Comparison of ENCODE assay signal across 8 cellular contexts in the genomic region with DNA sequence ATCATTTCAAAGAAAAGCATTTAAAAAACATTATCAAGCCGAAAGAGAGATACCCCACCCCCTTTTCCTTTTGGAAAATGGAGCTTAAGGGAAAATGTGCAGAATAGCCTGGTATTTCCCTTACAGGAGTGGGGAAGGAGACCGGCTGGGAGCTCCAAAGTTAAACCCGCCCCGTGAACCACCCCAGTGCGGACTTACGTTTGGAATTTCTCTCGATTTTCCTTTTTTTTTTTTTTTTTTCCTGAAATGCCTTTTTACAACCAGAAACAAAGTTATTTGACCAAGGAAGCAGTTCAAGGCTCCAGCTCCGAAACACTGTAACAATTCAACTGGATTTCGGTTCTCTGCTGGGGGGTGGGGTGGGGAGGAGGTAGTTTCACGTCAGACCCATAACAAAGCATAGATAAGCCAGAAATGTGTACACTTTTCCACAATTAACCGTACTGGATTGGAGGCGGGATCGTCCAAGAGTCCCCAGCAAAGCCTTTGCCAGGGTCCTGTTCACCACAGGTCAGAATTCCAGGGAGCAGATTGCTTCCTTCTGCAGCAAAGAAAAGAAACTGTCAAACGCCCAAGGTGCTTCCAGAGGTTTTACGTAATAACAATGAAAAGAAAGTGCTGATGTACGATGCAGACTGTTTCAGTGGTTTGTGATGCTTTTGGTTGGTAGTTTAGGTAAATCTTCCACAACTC. TPM values are rescaled to one million over a fixed set of nuclear protein-coding genes. Genes with fewer than 3 reads are reported as not detected.
DNase-seq lines count a peak whose midpoint lies in the region; ATAC-seq, FAIRE-seq and TF ChIP-seq lines count a peak whose summit lies in the region.

No MANE protein-coding gene starts in this region.

- H3K4me3 ChIP-seq in iPS-15b (ENCODE audit: low read depth, low read length) (peak overlapping the region; percentile 66), stomach (peak overlapping the region; percentile 58 to 76 (median 67)), small intestine (ENCODE audit: low read depth in 1 of 2, low read length in 2 of 2) (no peak overlapping the region)

- intact Hi-C loops in activated T-helper 2 cell treated with anti-CD3 and anti-CD28 coated beads, Interferon-gamma antibody, Interleukin-2, Interleukin-4, amounts not matched to agents 10 μg/mL and 5 μg/mL and 100 μg/mL, durations not matched to agents 14 hours and 24 hours and 36 hours (cut with micrococcal nuclease) = loop anchor here (2.0 to 10.0 kb wide), 5 partner anchors 14 to 956 kb away; a partner anchor contains a TSS
- intact Hi-C loops in stomach (cut with DNase I; ENCODE audit: low total_unique reads) = no loop called here

- no peaks in the 10 kb centered on the region for H3K36me3 Mint-ChIP-seq in activated T-cell treated with anti-CD3 and anti-CD28 coated beads, Interleukin-2, amount 50 U/mL, for 24 hours (ENCODE audit: low read depth)
- H3K36me3 Mint-ChIP-seq in activated T-helper 2 cell treated with anti-CD3 and anti-CD28 coated beads, Interferon-gamma antibody, Interleukin-2, Interleukin-4, amounts not matched to agents 10 μg/mL and 5 μg/mL and 100 μg/mL, durations not matched to agents 14 hours and 24 hours and 36 hours (ENCODE audit: low read depth) = no peaks in the 10 kb centered on the region

- no peak for FAIRE-seq in small intestine (lab: Jason Lieb, UNC)

- peak overlapping the region; percentile 11 to 82 (median 79) for H3K27ac ChIP-seq in stomach
- peak overlapping the region in 1 of 2 donors; percentile 53 for H3K27ac ChIP-seq in small intestine (ENCODE audit: low read depth in 1 of 2, low read length in 1 of 2)

- peak overlapping the region; percentile 80 for H3K4me3 Mint-ChIP-seq in activated T-cell treated with anti-CD3 and anti-CD28 coated beads, Interleukin-2, amount 50 U/mL, for 24 hours
- H3K4me3 Mint-ChIP-seq in activated T-helper 2 cell treated with anti-CD3 and anti-CD28 coated beads, Interferon-gamma antibody, Interleukin-2, Interleukin-4, amounts not matched to agents 10 μg/mL and 5 μg/mL and 100 μg/mL, durations not matched to agents 14 hours and 24 hours and 36 hours (ENCODE audit: low read depth) = peak overlapping the region; percentile 65

- H3K36me3 ChIP-seq in iPS-15b (ENCODE audit: control insufficient read depth, insufficient read depth, low read length) = no peaks in the 10 kb centered on the region
- no peaks in the 10 kb centered on the region for H3K36me3 ChIP-seq in stomach
- H3K36me3 ChIP-seq in small intestine (ENCODE audit: control insufficient read depth in 2 of 2, insufficient read depth in 2 of 2, low read length in 2 of 2) = no peaks in the 10 kb centered on the region

- peak overlapping the region; percentile 57 for H3K9ac ChIP-seq in iPS-15b (ENCODE audit: low read depth, low read length)

- H3K27me3 ChIP-seq in iPS-15b (ENCODE audit: control insufficient read depth, insufficient read depth, low read length) (peaks cover 21% of the 10 kb centered on the region), stomach (peaks cover 0 to 73% (median 59%) of the 10 kb centered on the region in 3 donors), small intestine (ENCODE audit: control insufficient read depth in 2 of 2, insufficient read depth in 2 of 2, low read length in 2 of 2) (peaks cover 3 to 16% of the 10 kb centered on the region in 2 donors)

- TF ChIP-seq EP300 in stomach (IDR thresholded peaks at IDR 0.05) = no peak

- 10 to 23% (median 15%) methylated on average over 16 of the region's 16 CpGs for WGBS in stomach, 5 donors
- 7 to 10% (median 10%) methylated on average over 16 of the region's 16 CpGs for WGBS in small intestine, 3 donors

- TF ChIP-seq CTCF in stomach (IDR thresholded peaks at IDR 0.05) = no peak

- peaks cover 36% of the 10 kb centered on the region for H3K4me1 Mint-ChIP-seq in activated T-cell treated with anti-CD3 and anti-CD28 coated beads, Interleukin-2, amount 50 U/mL, for 24 hours (ENCODE audit: low read depth)
- peaks cover 39% of the 10 kb centered on the region for H3K4me1 Mint-ChIP-seq in activated T-helper 2 cell treated with anti-CD3 and anti-CD28 coated beads, Interferon-gamma antibody, Interleukin-2, Interleukin-4, amounts not matched to agents 10 μg/mL and 5 μg/mL and 100 μg/mL, durations not matched to agents 14 hours and 24 hours and 36 hours (ENCODE audit: low read depth)

- H3K27ac Mint-ChIP-seq in activated T-cell treated with anti-CD3 and anti-CD28 coated beads, Interleukin-2, amount 50 U/mL, for 24 hours = no peak overlapping the region
- H3K27ac Mint-ChIP-seq in activated T-helper 2 cell treated with anti-CD3 and anti-CD28 coated beads, Interferon-gamma antibody, Interleukin-2, Interleukin-4, amounts not matched to agents 10 μg/mL and 5 μg/mL and 100 μg/mL, durations not matched to agents 14 hours and 24 hours and 36 hours = no peak overlapping the region

- H3K9me3 Mint-ChIP-seq in activated T-cell treated with anti-CD3 and anti-CD28 coated beads, Interleukin-2, amount 50 U/mL, for 24 hours = no peaks in the 10 kb centered on the region
- no peaks in the 10 kb centered on the region for H3K9me3 Mint-ChIP-seq in activated T-helper 2 cell treated with anti-CD3 and anti-CD28 coated beads, Interferon-gamma antibody, Interleukin-2, Interleukin-4, amounts not matched to agents 10 μg/mL and 5 μg/mL and 100 μg/mL, durations not matched to agents 14 hours and 24 hours and 36 hours

- no peak for ATAC-seq in GM18873 (IDR thresholded peaks at IDR 0.05; ENCODE audit: low FRiP score, unreplicated experiment)

- H3K27me3 Mint-ChIP-seq in activated T-cell treated with anti-CD3 and anti-CD28 coated beads, Interleukin-2, amount 50 U/mL, for 24 hours = peaks cover 85% of the 10 kb centered on the region
- H3K27me3 Mint-ChIP-seq in activated T-helper 2 cell treated with anti-CD3 and anti-CD28 coated beads, Interferon-gamma antibody, Interleukin-2, Interleukin-4, amounts not matched to agents 10 μg/mL and 5 μg/mL and 100 μg/mL, durations not matched to agents 14 hours and 24 hours and 36 hours (ENCODE audit: low read depth) = peaks cover 56% of the 10 kb centered on the region

- DNase-seq in activated T-cell treated with anti-CD3 and anti-CD28 coated beads, Interleukin-2, amount 50 U/mL, for 24 hours = no peak
- no peak for DNase-seq in activated T-cell treated with anti-CD3 and anti-CD28 coated beads, Interleukin-2, amount 50 U/mL, for 1 hour
- DNase-seq in activated T-helper 2 cell treated with anti-CD3 and anti-CD28 coated beads, Interferon-gamma antibody, Interleukin-2, Interleukin-4, amounts not matched to agents 10 μg/mL and 5 μg/mL and 100 μg/mL, durations not matched to agents 14 hours and 24 hours and 36 hours (ENCODE audit: low spot score) = no peak
- DNase-seq in stomach (no peak), small intestine (no peak)
- no peak for DNase-seq in stimulated activated CD8-positive, alpha-beta memory T cell treated with anti-CD3 and anti-CD28 coated beads, Interleukin-4, amount 100 ng/mL, for 48 hours

- TF ChIP-seq POLR2A in stomach (IDR thresholded peaks at IDR 0.05) = no peak

- no peaks in the 10 kb centered on the region for H3K9me3 ChIP-seq in iPS-15b (ENCODE audit: control insufficient read depth, insufficient read depth, low read length)
- no peaks in the 10 kb centered on the region for H3K9me3 ChIP-seq in stomach
- H3K9me3 ChIP-seq in small intestine (ENCODE audit: control insufficient read depth, low read depth) = no peaks in the 10 kb centered on the region

- H3K4me1 ChIP-seq in iPS-15b (ENCODE audit: control insufficient read depth, insufficient read depth, low read length) (peaks cover 42% of the 10 kb centered on the region), stomach (peaks cover 10 to 80% (median 37%) of the 10 kb centered on the region in 4 donors), small intestine (ENCODE audit: control insufficient read depth in 2 of 2, insufficient read depth in 1 of 2, low read depth in 1 of 2, low read length in 1 of 2) (no peaks in the 10 kb centered on the region)

RNA-seq across cellular contexts. Expression of a gene that starts 6.7 kb away (rescaled TPM):
- total RNA-seq in activated T-helper 2 cell treated with anti-CD3 and anti-CD28 coated beads, Interferon-gamma antibody, Interleukin-2, Interleukin-4, amounts not matched to agents 10 μg/mL and 5 μg/mL and 100 μg/mL, durations not matched to agents 14 hours and 24 hours and 36 hours = 0.11 TPM in 2 replicates
- 1 to 10 TPM in 2 of 5 donors, under 1 TPM in 2, not detected in 1; under 0.01 to 2.7 (median 0.95) TPM for total RNA-seq in stomach
- polyA plus RNA-seq in stomach (under 1 TPM; 0.06 to 0.45 (median 0.15) TPM), small intestine (under 1 TPM in 1 of 3 donors, not detected in 2; 0.13 TPM)

RNA-seq across cellular contexts. Expression of a gene that starts 15.3 kb away (rescaled TPM):
- total RNA-seq in activated T-helper 2 cell treated with anti-CD3 and anti-CD28 coated beads, Interferon-gamma antibody, Interleukin-2, Interleukin-4, amounts not matched to agents 10 μg/mL and 5 μg/mL and 100 μg/mL, durations not matched to agents 14 hours and 24 hours and 36 hours = 45.4 and 47.4 TPM in 2 replicates
- total RNA-seq in stomach = 10 to 100 TPM; 22.2 to 76.9 (median 34.4) TPM
- polyA plus RNA-seq in stomach (10 to 100 TPM; 12.8 to 22.1 (median 13.7) TPM), small intestine (10 to 100 TPM in 2 of 3 donors, 1 to 10 TPM in 1; 8.9 to 15.2 (median 11.6) TPM)

Comparison
In these comparisons a context has a peak if more than half of its experiments do, and no peak if none do; other contexts are left out.
1. H3K4me3 ChIP-seq: peak in iPS-15b (single experiment) and stomach (4 of 4); none in small intestine (0 of 2).